In the genomic region with DNA sequence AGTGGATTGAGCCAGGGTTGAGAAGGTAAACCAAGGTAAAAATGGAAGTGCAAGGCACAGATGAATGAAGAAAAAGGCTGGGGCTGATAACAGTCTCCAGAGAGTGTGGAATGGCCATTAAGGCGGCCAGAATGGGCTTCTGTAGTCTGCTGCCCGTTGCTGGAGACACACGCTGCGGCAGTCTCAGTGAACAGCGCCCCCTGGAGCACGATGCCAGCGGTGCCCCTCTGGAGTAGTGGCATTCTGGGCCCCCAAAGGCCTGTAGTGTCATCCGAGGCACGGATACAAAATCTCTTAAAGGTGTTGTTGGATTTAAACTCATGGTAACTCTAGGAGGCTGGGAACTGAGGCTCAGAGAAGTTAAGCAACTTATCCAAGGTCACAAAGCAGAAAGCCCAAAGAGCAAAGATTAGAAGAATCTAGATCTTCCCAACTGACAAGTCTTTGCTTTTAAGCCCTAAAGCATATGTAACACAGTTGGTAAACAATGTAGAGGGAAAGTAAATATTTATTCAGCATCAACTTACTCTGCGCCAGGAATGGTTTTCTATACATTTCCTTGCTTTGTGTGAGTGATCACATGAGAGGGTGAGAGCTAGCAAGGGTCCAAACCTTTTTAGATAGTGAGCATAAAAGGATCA, we compare ENCODE assay signal across 8 cellular contexts. TPM values are rescaled to one million over a fixed set of nuclear protein-coding genes. Genes with fewer than 3 reads are reported as not detected.
DNase-seq lines count a peak whose midpoint lies in the region; ATAC-seq and TF ChIP-seq lines count a peak whose summit lies in the region.

No MANE protein-coding gene starts in this region.

- no peaks in the 10 kb centered on the region for H3K36me3 ChIP-seq in fibroblast of lung (ENCODE audit: control insufficient read depth, insufficient read depth, low read length)
- no peaks in the 10 kb centered on the region for H3K36me3 ChIP-seq in psoas muscle (ENCODE audit: insufficient read depth in 1 of 2, low read depth in 1 of 2)

- H3K9me3 ChIP-seq in fibroblast of lung (ENCODE audit: control insufficient read depth, insufficient read depth, low read depth, low read length) (no peaks in the 10 kb centered on the region), psoas muscle (no peaks in the 10 kb centered on the region)

- H4K20me1 ChIP-seq in fibroblast of lung (ENCODE audit: control insufficient read depth, extremely low read depth, insufficient read depth, low read length), result no peaks in the 10 kb centered on the region

- peak; percentile 29 to 64 for TF ChIP-seq CTCF in fibroblast of lung (conservative IDR thresholded peaks at IDR 0.05 in 1 of 2, IDR thresholded peaks at IDR 0.05 in 1 of 2; ENCODE audit: low read depth in 1 of 2, low read length in 2 of 2)
- peak; percentile 42 for TF ChIP-seq CTCF in psoas muscle (IDR thresholded peaks at IDR 0.05)

- H3K27me3 ChIP-seq in fibroblast of lung (ENCODE audit: control insufficient read depth, insufficient read depth, low read length), result peaks cover 5% of the 10 kb centered on the region
- H3K27me3 ChIP-seq in psoas muscle (ENCODE audit: insufficient read depth in 3 of 3, low read length in 2 of 3), result peaks cover 0 to 5% (median 0%) of the 10 kb centered on the region in 3 donors

- peak; percentile 15 for DNase-seq in NK-92 treated with Interleukin-12 subunit alpha and Interleukin-12 subunit beta, amount 100 ng/mL, for 24 hours (lab: John Stamatoyannopoulos, UW)
- DNase-seq in NK-92 (lab: John Stamatoyannopoulos, UW; ENCODE audit: unreplicated experiment), result no peak
- DNase-seq in NCI-H526 (lab: John Stamatoyannopoulos, UW), result peak; percentile 34 to 91
- peak; percentile 20 for DNase-seq in activated CD8-positive, alpha-beta memory T cell treated with anti-CD3 and anti-CD28 coated beads, Interleukin-2, amount 50 U/mL, for 24 hours (ENCODE audit: extremely low read depth)
- DNase-seq in fibroblast of lung (ENCODE audit: low read depth in 2 of 2), result peak in 1 of 2 donors; percentile 25
- peak; percentile 38 to 66 for DNase-seq in psoas muscle
- DNase-seq in T1000 (lab: John Stamatoyannopoulos, UW), result no peak

- intact Hi-C loops in psoas muscle (cut with DNase I), result no loop called here

- H3K4me1 ChIP-seq in fibroblast of lung (ENCODE audit: control insufficient read depth, extremely low read depth, insufficient read depth, low read length) (no peaks in the 10 kb centered on the region), psoas muscle (no peaks in the 10 kb centered on the region)

- WGBS in psoas muscle, 3 donors, result 24 to 30% (median 27%) methylated on average over 10 of the region's 10 CpGs

- ATAC-seq in HG02840 (IDR thresholded peaks at IDR 0.05; ENCODE audit: low FRiP score, unreplicated experiment) (peak; percentile 73), psoas muscle (no peak)

- H3K27ac ChIP-seq in fibroblast of lung (ENCODE audit: insufficient read depth, low read length) (no peak overlapping the region), psoas muscle (no peak overlapping the region)

- no peaks in the 10 kb centered on the region for H3K79me2 ChIP-seq in fibroblast of lung (ENCODE audit: control insufficient read depth, insufficient read depth, low read length)

- no peak overlapping the region for H3K4me3 ChIP-seq in fibroblast of lung (replicated peaks in 1 of 4; ENCODE audit: control extremely low read depth in 1 of 4, insufficient read depth in 1 of 4, low read depth in 3 of 4, low read length in 4 of 4)
- no peak overlapping the region for H3K4me3 ChIP-seq in psoas muscle

- H3K9ac ChIP-seq in fibroblast of lung (ENCODE audit: insufficient read depth, low read length), result no peak overlapping the region

- H3K4me2 ChIP-seq in fibroblast of lung (ENCODE audit: extremely low read depth, insufficient read depth, low read length), result no peak overlapping the region

- no peak overlapping the region for H2AFZ ChIP-seq in fibroblast of lung (ENCODE audit: low read length)

RNA-seq across cellular contexts. Expression of gene KCNJ1, which starts 18.2 kb away (rescaled TPM):
- total RNA-seq in fibroblast of lung (under 0.01 TPM in 1 of 2 replicates, not detected in the other), psoas muscle (not detected)
- polyA plus RNA-seq in fibroblast of lung (0.08 TPM in 1 of 2 replicates, not detected in the other), psoas muscle (not detected)
- not detected in 2 replicates for polyA plus RNA-seq in fibroblast of lung (2012)
- not detected in 2 replicates for polyA minus RNA-seq in fibroblast of lung (ENCODE audit: low replicate concordance)

RNA-seq across cellular contexts. Expression of gene KCNJ5, which starts 42.2 kb away (rescaled TPM):
- total RNA-seq in fibroblast of lung, result 0.33 and 0.51 TPM in 2 replicates
- polyA plus RNA-seq in fibroblast of lung, result 0.15 and 0.24 TPM in 2 replicates
- polyA plus RNA-seq in fibroblast of lung (2012), result 0.26 and 0.32 TPM in 2 replicates
- polyA minus RNA-seq in fibroblast of lung (ENCODE audit: low replicate concordance), result not detected in 2 replicates
- total RNA-seq in psoas muscle, result under 1 TPM; 0.24 to 0.46 (median 0.43) TPM
- polyA plus RNA-seq in psoas muscle, result under 1 TPM; 0.01 to 0.06 (median 0.01) TPM

Comparison
In these comparisons a context has a peak if more than half of its experiments do, and no peak if none do; other contexts are left out.
1. DNase-seq: peak in NK-92 treated with Interleukin-12 subunit alpha and Interleukin-12 subunit beta, amount 100 ng/mL, for 24 hours (single experiment), NCI-H526 (2 of 2), activated CD8-positive, alpha-beta memory T cell treated with anti-CD3 and anti-CD28 coated beads, Interleukin-2, amount 50 U/mL, for 24 hours (single experiment) and psoas muscle (2 of 2); none in NK-92 (single experiment) and T1000 (single experiment).